Comparison of ENCODE assay signal across 6 cellular contexts in genomic region chr14:30759172-30760125, GRCh38.
"Had no signal": no experiment of that assay in that cellular context is flagged by ENCODE, and none has a peak within 500 bp of the region (broad histone marks: within the 10 kb centered on the region; RNA-seq: fewer than 3 reads in every experiment).

No MANE protein-coding gene starts in this region.

- H3K9ac ChIP-seq: GM23248 had no signal

- H2AFZ ChIP-seq: GM23248 had no signal

- H3K27ac ChIP-seq: GM23248 had no signal

- FAIRE-seq: HTR-8/SVneo had no signal

- DNase-seq: GM23248, GOT3, H9, HCEC 1CT, KBM-7 had no signal

- H3K4me3 ChIP-seq: GM23248 had no signal
